Comparison of ENCODE assay signal across 8 cellular contexts in the genomic region with DNA sequence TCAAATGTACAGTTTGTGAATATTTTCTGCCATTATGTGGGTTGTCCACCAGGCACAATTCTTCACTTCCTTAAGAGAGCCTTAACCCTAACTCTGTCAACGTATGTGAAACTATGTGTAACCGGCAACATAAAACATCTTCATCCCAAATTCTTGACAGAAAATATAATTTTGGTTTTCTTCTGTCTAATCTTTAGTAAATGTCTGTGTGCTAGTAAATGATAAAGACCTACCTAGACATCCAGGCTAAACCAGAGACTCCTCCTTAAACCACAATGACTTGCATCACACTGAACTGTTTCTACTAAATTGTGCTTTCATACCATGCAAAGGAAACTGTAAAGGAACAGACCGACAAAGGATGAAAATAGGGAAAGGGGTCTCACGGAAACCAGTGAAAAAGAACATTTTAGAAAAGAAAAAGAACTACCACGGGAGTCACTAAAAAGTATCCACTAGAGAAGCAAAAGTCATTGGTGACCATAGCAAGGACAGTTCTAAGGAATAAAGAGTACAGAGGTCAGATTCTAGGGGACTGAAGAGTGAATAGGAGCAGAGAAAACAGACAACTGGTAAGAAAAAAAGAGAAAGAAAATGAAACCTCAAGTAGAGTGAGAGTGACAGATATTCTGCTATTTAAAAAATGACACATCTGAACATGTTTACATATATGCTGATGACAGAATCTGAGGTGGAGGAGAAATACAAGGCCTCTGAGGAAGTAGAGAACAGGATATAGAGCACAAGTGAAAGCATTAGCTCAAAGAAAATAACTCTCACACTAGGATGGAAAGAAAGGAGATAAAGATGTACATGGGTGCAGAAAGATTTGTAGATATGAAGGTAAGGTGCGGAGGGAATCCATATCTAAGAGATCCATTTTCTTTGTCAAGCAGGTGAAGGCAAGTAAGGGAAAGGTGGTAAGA. TPM values are rescaled to one million over a fixed set of nuclear protein-coding genes. Genes with fewer than 3 reads are reported as not detected.
DNase-seq lines count a peak whose midpoint lies in the region; ATAC-seq, FAIRE-seq and TF ChIP-seq lines count a peak whose summit lies in the region.

No MANE protein-coding gene starts in this region.

- H3K9me3 ChIP-seq in PC-9 (ENCODE audit: insufficient read depth, low read depth) = no peaks in the 10 kb centered on the region
- no peaks in the 10 kb centered on the region for H3K9me3 ChIP-seq in left lung

- 0 out of 2 replicates have a peak, but pooled peaks cover 3% of the 10 kb centered on the region for H3F3A ChIP-seq in PC-9 (ENCODE audit: insufficient read depth, low read depth)

- H3K27ac ChIP-seq in PC-9 (peak overlapping the region; percentile 10; the same call in 1 of the 2 replicates), left lung (peak overlapping the region in 1 of 2 donors; percentile 77)

- no peaks in the 10 kb centered on the region for H3K27me3 ChIP-seq in PC-9 (ENCODE audit: insufficient read depth, low read depth)
- no peaks in the 10 kb centered on the region for H3K27me3 ChIP-seq in left lung

- H3K4me3 ChIP-seq in PC-9 (no peak overlapping the region), left lung (no peak overlapping the region)

- ATAC-seq in HG02840 (IDR thresholded peaks at IDR 0.05; ENCODE audit: low FRiP score, unreplicated experiment) (peak; percentile 61), left lung (peak; percentile 46), HG03039 (IDR thresholded peaks at IDR 0.05; ENCODE audit: unreplicated experiment) (no peak)

- CTCF ChIA-PET in PC-9 (lab: Charles Lee) = no interaction called here

- BruUV-seq in PC-9 (replicated peaks; lab: Mats Ljungman, UMichigan) = no TSS peak

- no peak overlapping the region for H3K4me2 ChIP-seq in PC-9

- peaks cover 25% of the 10 kb centered on the region for H4K20me1 ChIP-seq in PC-9 (ENCODE audit: insufficient read depth)

- FAIRE-seq in GM18507 (lab: Jason Lieb, UNC) = peak; percentile 46

- H2AFZ ChIP-seq in PC-9 = no peak overlapping the region

- H3K9me2 ChIP-seq in PC-9 (ENCODE audit: insufficient read depth) = no peaks in the 10 kb centered on the region

- DNase-seq in GM18507 (ENCODE audit: extremely low spot score, insufficient read length, low read depth) (no peak), PC-9 (no peak), left lung (no peak), putamen (ENCODE audit: low spot score) (no peak), cerebellum (ENCODE audit: low spot score) (no peak), retina (no peak)

- peaks cover 38% of the 10 kb centered on the region for H3K79me2 ChIP-seq in PC-9 (ENCODE audit: low read depth)

- H3K4me1 ChIP-seq in PC-9 (replicated peaks; ENCODE audit: insufficient read depth) (no peaks in the 10 kb centered on the region), left lung (peaks cover 0 to 26% of the 10 kb centered on the region in 2 donors)

- intact Hi-C loops in PC-9 (cut with micrococcal nuclease; ENCODE audit: unreplicated experiment) = no loop called here
- intact Hi-C loops in left lung (cut with DNase I) = no loop called here

- POLR2A ChIA-PET in PC-9 (lab: Charles Lee; ENCODE audit: unreplicated experiment) = no interaction called here

- peaks cover 19% of the 10 kb centered on the region; the same call in 1 of the 2 replicates for H3K36me3 ChIP-seq in PC-9 (ENCODE audit: low read depth)
- peaks cover 0 to 19% of the 10 kb centered on the region in 2 donors for H3K36me3 ChIP-seq in left lung

- TF ChIP-seq CTCF in PC-9 (conservative IDR thresholded peaks at IDR 0.05) = no peak
- TF ChIP-seq CTCF in left lung (IDR thresholded peaks at IDR 0.05) = no peak

RNA-seq across cellular contexts. Expression of a gene that starts 49.4 kb away (rescaled TPM):
- total RNA-seq in PC-9 (2021) (20.4 and 23.5 TPM in 2 replicates), left lung (10 to 100 TPM; 36.5 to 49.3 TPM), cerebellum (40.1 TPM)
